ENCODE assay signal across 8 cellular contexts in the genomic region with DNA sequence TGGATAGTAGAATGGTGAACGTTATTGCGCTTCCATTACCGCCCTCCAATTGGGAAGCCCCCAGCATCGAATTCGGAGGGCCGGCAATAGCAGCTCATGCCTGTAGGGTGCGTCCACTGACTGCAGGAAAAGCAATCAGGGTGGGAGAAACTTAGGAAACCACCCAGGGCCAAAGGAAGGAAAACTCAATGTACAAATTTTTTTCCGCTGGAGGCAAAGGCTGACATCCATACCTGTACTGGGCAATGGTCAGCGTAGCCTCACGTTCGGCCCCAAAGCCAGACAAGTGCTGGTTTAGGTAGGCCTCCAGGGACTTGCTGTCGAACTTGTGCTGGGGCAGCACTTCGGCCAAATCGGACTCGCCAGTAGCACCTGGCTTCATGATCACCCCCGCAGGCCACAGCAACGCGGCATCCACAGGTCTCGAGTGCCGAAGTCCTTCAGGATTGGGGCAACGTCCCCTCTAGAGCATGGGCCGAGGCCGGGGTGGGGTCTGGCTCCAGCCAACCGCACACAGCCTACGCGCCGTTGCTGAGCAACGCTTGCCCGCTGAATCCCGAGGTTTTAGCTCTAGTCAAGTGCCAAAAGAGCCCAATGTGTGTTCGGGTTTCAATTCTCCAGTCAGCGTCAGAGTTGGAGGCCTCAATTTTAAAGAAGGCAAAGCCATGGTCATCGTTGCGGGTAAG. TPM values are rescaled to one million over a fixed set of nuclear protein-coding genes. Genes with fewer than 3 reads are reported as not detected.
DNase-seq lines count a peak whose midpoint lies in the region; ATAC-seq, FAIRE-seq and TF ChIP-seq lines count a peak whose summit lies in the region.

A gene with protein sequence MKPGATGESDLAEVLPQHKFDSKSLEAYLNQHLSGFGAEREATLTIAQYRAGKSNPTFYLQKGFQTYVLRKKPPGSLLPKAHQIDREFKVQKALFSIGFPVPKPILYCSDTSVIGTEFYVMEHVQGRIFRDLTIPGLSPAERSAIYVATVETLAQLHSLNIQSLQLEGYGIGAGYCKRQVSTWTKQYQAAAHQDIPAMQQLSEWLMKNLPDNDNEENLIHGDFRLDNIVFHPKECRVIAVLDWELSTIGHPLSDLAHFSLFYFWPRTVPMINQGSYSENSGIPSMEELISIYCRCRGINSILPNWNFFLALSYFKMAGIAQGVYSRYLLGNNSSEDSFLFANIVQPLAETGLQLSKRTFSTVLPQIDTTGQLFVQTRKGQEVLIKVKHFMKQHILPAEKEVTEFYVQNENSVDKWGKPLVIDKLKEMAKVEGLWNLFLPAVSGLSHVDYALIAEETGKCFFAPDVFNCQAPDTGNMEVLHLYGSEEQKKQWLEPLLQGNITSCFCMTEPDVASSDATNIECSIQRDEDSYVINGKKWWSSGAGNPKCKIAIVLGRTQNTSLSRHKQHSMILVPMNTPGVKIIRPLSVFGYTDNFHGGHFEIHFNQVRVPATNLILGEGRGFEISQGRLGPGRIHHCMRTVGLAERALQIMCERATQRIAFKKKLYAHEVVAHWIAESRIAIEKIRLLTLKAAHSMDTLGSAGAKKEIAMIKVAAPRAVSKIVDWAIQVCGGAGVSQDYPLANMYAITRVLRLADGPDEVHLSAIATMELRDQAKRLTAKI (minus strand): TSS at position 440 of the 686 bp plus-strand sequence. CDS start 58 bp downstream, at position 382.

- H3K27me3 ChIP-seq in A673 (replicated peaks; ENCODE audit: insufficient read depth, low read depth, low read length, poor library complexity) = no peaks in the 10 kb centered on the region
- no peaks in the 10 kb centered on the region for H3K27me3 ChIP-seq in skeletal muscle satellite cell (ENCODE audit: control insufficient read depth, insufficient read depth, low read length)

- CTCF ChIA-PET in A673 (lab: Charles Lee) = interaction anchor here (0.9 to 1.8 kb wide), 2 partner anchors 18 to 64 kb away, joined by 3 to 4 read pairs; no protein-coding TSS in a partner anchor

- peak; percentile 84 for FAIRE-seq in GM12891 (lab: Jason Lieb, UNC)

- TF ChIP-seq CTCF in A673 (conservative IDR thresholded peaks at IDR 0.05; ENCODE audit: low read depth, low read length) = peak; percentile 86

- H3K9ac ChIP-seq in skeletal muscle satellite cell (ENCODE audit: low read depth, low read length) = peak within 1 kb of the TSS; percentile 90

- POLR2A ChIA-PET in A673 (lab: Charles Lee; ENCODE audit: low non-redundant PET) = no interaction called here

- BruUV-seq in A673 (replicated peaks; lab: Mats Ljungman, UMichigan) = TSS peak; percentile 65

- H3K9me3 ChIP-seq in A673 (ENCODE audit: low read depth, low read length, poor library complexity, severe bottlenecking) = no peaks in the 10 kb centered on the region
- no peaks in the 10 kb centered on the region for H3K9me3 ChIP-seq in skeletal muscle satellite cell (replicated peaks; ENCODE audit: low read length)

- peaks cover 10% of the 10 kb centered on the region for H3K4me1 ChIP-seq in A673 (ENCODE audit: insufficient read depth, low read length, poor library complexity, severe bottlenecking)
- H3K4me1 ChIP-seq in skeletal muscle satellite cell (ENCODE audit: control insufficient read depth, insufficient read depth, low read length) = peaks cover 18% of the 10 kb centered on the region

- intact Hi-C loops in A673 (cut with micrococcal nuclease; ENCODE audit: unreplicated experiment) = loop anchor here (5.0 kb wide), 1 partner anchor 63 kb away; a partner anchor contains a TSS

- H3K4me2 ChIP-seq in skeletal muscle satellite cell (ENCODE audit: low read length) = peak within 1 kb of the TSS; percentile 94

- H3K36me3 ChIP-seq in A673 (ENCODE audit: insufficient read depth, low read length, poor library complexity, severe bottlenecking) = no peaks in the 10 kb centered on the region
- H3K36me3 ChIP-seq in skeletal muscle satellite cell (ENCODE audit: insufficient read depth, low read length) = no peaks in the 10 kb centered on the region

- peak within 1 kb of the TSS; percentile 93 for H3K27ac ChIP-seq in A673 (ENCODE audit: low read depth, low read length, poor library complexity, severe bottlenecking)
- peak within 1 kb of the TSS; percentile 91 for H3K27ac ChIP-seq in caudate nucleus (ENCODE audit: low read depth, low read length)

- TF ChIP-seq POLR2A in GM12891 (IDR thresholded peaks at IDR 0.05; ENCODE audit: low read depth, low read length) = peak; percentile 7; the same call in 1 of the 2 replicates

- peak; percentile 58 for ATAC-seq in HG02840 (IDR thresholded peaks at IDR 0.05; ENCODE audit: low FRiP score, unreplicated experiment)

- DNase-seq in A673 (ENCODE audit: low spot score) (peak; percentile 87), GM12891 (ENCODE audit: insufficient read length, low spot score) (peak; percentile 30), NCI-H128 (lab: John Stamatoyannopoulos, UW; ENCODE audit: unreplicated experiment) (peak; percentile 68), T-helper 9 cell (peak; percentile 11), caudate nucleus (lab: John Stamatoyannopoulos, UW) (peak in 60 of 61 donors; percentile 4 to 82 (median 61)), iPS-NIHi7 (ENCODE audit: extremely low spot score) (peak; percentile 70)

- H3K4me3 ChIP-seq in A673 (ENCODE audit: low read depth, low read length, poor library complexity, severe bottlenecking) (peak within 1 kb of the TSS; percentile 87), skeletal muscle satellite cell (ENCODE audit: low read length) (peak within 1 kb of the TSS; percentile 88)

TF ChIP-seq in GM12891, 5 proteins besides CTCF, POLR2A, EP300 and RAD21:
- peak; percentile 51; the same call in 1 of the 2 replicates for TF ChIP-seq POLR2AphosphoS5 (IDR thresholded peaks at IDR 0.05; ENCODE audit: low read depth, low read length)
- TF ChIP-seq TAF1 (IDR thresholded peaks at IDR 0.05; ENCODE audit: low read depth, low read length) = peak; percentile 59; the same call in 1 of the 2 replicates
- no peak for TF ChIP-seq POU2F2 (IDR thresholded peaks at IDR 0.05; ENCODE audit: low read depth, low read length)
- no peak for TF ChIP-seq PAX5 (IDR thresholded peaks at IDR 0.05; ENCODE audit: insufficient read depth, low read length, severe bottlenecking)
- TF ChIP-seq SPI1 (IDR thresholded peaks at IDR 0.05; ENCODE audit: low read depth, low read length) = no peak

RNA-seq across cellular contexts. Expression of the gene that starts here (rescaled TPM):
- total RNA-seq in A673 (2021) = 10.4 and 15.3 TPM in 2 replicates
- polyA plus RNA-seq in GM12891 (2012; ENCODE audit: low read depth, missing spikeins) = 12.8 TPM
- total RNA-seq in skeletal muscle satellite cell (2012; rRNA removed) = 24.2 and 29.7 TPM in 2 replicates

Comparison
In these comparisons a context has a peak if more than half of its experiments do, and no peak if none do; other contexts are left out.
1. Peak in every context shown above with its lines: DNase-seq, ATAC-seq, H3K4me3 ChIP-seq and H3K27ac ChIP-seq.
2. DNase-seq: peak in every context shown above with its lines; median percentile 87 in A673; 70 in iPS-NIHi7; 68 in NCI-H128; 61 in caudate nucleus; 30 in GM12891; 11 in T-helper 9 cell.